In genomic region chr5:134113572-134113907, GRCh38 we compare ENCODE assay signal across 9 cellular contexts. TPM values are rescaled to one million over a fixed set of nuclear protein-coding genes. Genes with fewer than 3 reads are reported as not detected.
DNase-seq lines count a peak whose midpoint lies in the region; ATAC-seq and TF ChIP-seq lines count a peak whose summit lies in the region.
"Had no signal": no experiment of that assay in that cellular context is flagged by ENCODE, and none has a peak within 500 bp of the region (broad histone marks: within the 10 kb centered on the region; RNA-seq: fewer than 3 reads in every experiment).

No MANE protein-coding gene starts in this region.

- no peaks in the 10 kb centered on the region for H3K9me3 Mint-ChIP-seq in CD4-positive, alpha-beta T cell
- H3K9me3 Mint-ChIP-seq in progenitor cell of endocrine pancreas (ENCODE audit: low read depth) = no peaks in the 10 kb centered on the region

- peak overlapping the region; percentile 98 for H3K4me3 Mint-ChIP-seq in CD4-positive, alpha-beta T cell
- H3K4me3 Mint-ChIP-seq in progenitor cell of endocrine pancreas (ENCODE audit: low read depth) = peak overlapping the region; percentile 81

- intact Hi-C loops in CD4-positive, alpha-beta T cell (cut with DNase I, micrococcal nuclease) = no loop called here
- intact Hi-C loops in esophagus muscularis mucosa (cut with DNase I) = no loop called here

- peak overlapping the region; percentile 91 for H3K27ac Mint-ChIP-seq in CD4-positive, alpha-beta T cell
- peak overlapping the region; percentile 78 for H3K27ac Mint-ChIP-seq in progenitor cell of endocrine pancreas

- H3K27me3 ChIP-seq in CD4-positive, alpha-beta T cell (ENCODE audit: control insufficient read depth, insufficient read depth, low read length) = no peaks in the 10 kb centered on the region
- H3K27me3 ChIP-seq in NT2/D1 (ENCODE audit: insufficient read depth, insufficient read length) (no peaks in the 10 kb centered on the region), esophagus muscularis mucosa (peaks cover 0 to 34% (median 13%) of the 10 kb centered on the region in 4 donors)

- POLR2A ChIA-PET in CD4-positive, alpha-beta T cell (lab: Charles Lee) = interaction anchor here (1.0 to 10.2 kb wide), 8 partner anchors 41 to 108 kb away, joined by 3 to 138 read pairs (median 21); partner anchors contain the start of genes SKP1 and VDAC1

- H3K27me3 Mint-ChIP-seq in CD4-positive, alpha-beta T cell = no peaks in the 10 kb centered on the region
- peaks cover 33% of the 10 kb centered on the region for H3K27me3 Mint-ChIP-seq in progenitor cell of endocrine pancreas

- H3K4me1 ChIP-seq in NT2/D1 (ENCODE audit: insufficient read depth, insufficient read length) (peaks cover 6% of the 10 kb centered on the region), esophagus muscularis mucosa (peaks cover 17 to 25% (median 24%) of the 10 kb centered on the region in 4 donors)

- H3K4me3 ChIP-seq in NT2/D1 (ENCODE audit: insufficient read length, low read depth) (peak overlapping the region; percentile 11), esophagus muscularis mucosa (peak overlapping the region; percentile 59 to 62 (median 62))

- WGBS in esophagus muscularis mucosa = 7% methylated on average over 8 of the region's 24 CpGs

- peaks cover 57% of the 10 kb centered on the region for H3K4me1 Mint-ChIP-seq in CD4-positive, alpha-beta T cell (ENCODE audit: low read depth)
- H3K4me1 Mint-ChIP-seq in progenitor cell of endocrine pancreas (ENCODE audit: low read depth) = peaks cover 12% of the 10 kb centered on the region

- DNase-seq in CD4-positive, alpha-beta T cell = peak in 1 of 10 experiments; percentile 61
- DNase-seq in NT2/D1 (ENCODE audit: low read depth, low spot score) = no peak
- no peak for DNase-seq in esophagus muscularis mucosa (ENCODE audit: extremely low spot score)
- no peak for DNase-seq in progenitor cell of endocrine pancreas (ENCODE audit: low spot score, unreplicated experiment)
- DNase-seq in NAMALWA (ENCODE audit: low spot score) = no peak
- DNase-seq in OCI-M2 (lab: John Stamatoyannopoulos, UW; ENCODE audit: unreplicated experiment) = no peak
- DNase-seq: NCI-H2107 had no signal

- no peak for TF ChIP-seq POLR2A in esophagus muscularis mucosa (IDR thresholded peaks at IDR 0.05; ENCODE audit: low read depth)

- peaks cover 43% of the 10 kb centered on the region for H3K36me3 Mint-ChIP-seq in CD4-positive, alpha-beta T cell (ENCODE audit: low read depth)
- peaks cover 1% of the 10 kb centered on the region for H3K36me3 Mint-ChIP-seq in progenitor cell of endocrine pancreas (ENCODE audit: insufficient read depth)

- TF ChIP-seq CTCF in CD4-positive, alpha-beta T cell (IDR thresholded peaks at IDR 0.05) = no peak
- TF ChIP-seq CTCF in esophagus muscularis mucosa (IDR thresholded peaks at IDR 0.05) (no peak), progenitor cell of endocrine pancreas (IDR thresholded peaks at IDR 0.05; ENCODE audit: unreplicated experiment) (no peak)

- peak overlapping the region; percentile 83 for H3K27ac ChIP-seq in CD4-positive, alpha-beta T cell (ENCODE audit: low read depth, low read length)
- no peak overlapping the region for H3K27ac ChIP-seq in esophagus muscularis mucosa (replicated peaks in 1 of 4)

- no peaks in the 10 kb centered on the region for H3K9me3 ChIP-seq in CD4-positive, alpha-beta T cell (ENCODE audit: control insufficient read depth, low read length)
- no peaks in the 10 kb centered on the region for H3K9me3 ChIP-seq in NT2/D1 (ENCODE audit: insufficient read depth, low read length)
- no peaks in the 10 kb centered on the region for H3K9me3 ChIP-seq in esophagus muscularis mucosa

- H3K36me3 ChIP-seq in NT2/D1 (ENCODE audit: insufficient read depth, insufficient read length, low read length) (peaks cover 18% of the 10 kb centered on the region), esophagus muscularis mucosa (no peaks in the 10 kb centered on the region)

- TF ChIP-seq EP300 in esophagus muscularis mucosa (IDR thresholded peaks at IDR 0.05) = no peak

- ATAC-seq in CD4-positive, alpha-beta T cell (ENCODE audit: poor library complexity) = no peak
- ATAC-seq in HG02852 (IDR thresholded peaks at IDR 0.05; ENCODE audit: unreplicated experiment) (no peak), HG02678 (IDR thresholded peaks at IDR 0.05; ENCODE audit: unreplicated experiment) (no peak)

- CTCF ChIA-PET in CD4-positive, alpha-beta T cell (lab: Charles Lee) = interaction anchor here (1.2 to 7.9 kb wide), 3 partner anchors 11 to 73 kb away, joined by 5 to 66 read pairs (median 27); no protein-coding TSS in a partner anchor

- H3K9ac ChIP-seq in NT2/D1 (ENCODE audit: insufficient read length, low read depth) = peak overlapping the region; percentile 71

RNA-seq across cellular contexts. Expression of gene TCF7, which starts 0.9 kb away (rescaled TPM):
- total RNA-seq in CD4-positive, alpha-beta T cell = 100 to 1,000 TPM; 480 to 493 TPM
- total RNA-seq in esophagus muscularis mucosa (1 to 10 TPM in 3 of 4 donors, under 1 TPM in 1; 0.99 to 2.1 (median 1.5) TPM), progenitor cell of endocrine pancreas (14.4 and 16.6 TPM in 2 replicates)

Comparison
In these comparisons a context has a peak if more than half of its experiments do, and no peak if none do; other contexts are left out.
1. RNA of gene TCF7, which starts 0.9 kb away (total RNA-seq): 480 to 493 TPM in CD4-positive, alpha-beta T cell; 14.4 to 16.6 TPM in progenitor cell of endocrine pancreas and 0.99 to 2.1 TPM in esophagus muscularis mucosa; every median in the first group is over 10 times any median in the second.